ENCODE assay signal across 2 cellular contexts in the genomic region with DNA sequence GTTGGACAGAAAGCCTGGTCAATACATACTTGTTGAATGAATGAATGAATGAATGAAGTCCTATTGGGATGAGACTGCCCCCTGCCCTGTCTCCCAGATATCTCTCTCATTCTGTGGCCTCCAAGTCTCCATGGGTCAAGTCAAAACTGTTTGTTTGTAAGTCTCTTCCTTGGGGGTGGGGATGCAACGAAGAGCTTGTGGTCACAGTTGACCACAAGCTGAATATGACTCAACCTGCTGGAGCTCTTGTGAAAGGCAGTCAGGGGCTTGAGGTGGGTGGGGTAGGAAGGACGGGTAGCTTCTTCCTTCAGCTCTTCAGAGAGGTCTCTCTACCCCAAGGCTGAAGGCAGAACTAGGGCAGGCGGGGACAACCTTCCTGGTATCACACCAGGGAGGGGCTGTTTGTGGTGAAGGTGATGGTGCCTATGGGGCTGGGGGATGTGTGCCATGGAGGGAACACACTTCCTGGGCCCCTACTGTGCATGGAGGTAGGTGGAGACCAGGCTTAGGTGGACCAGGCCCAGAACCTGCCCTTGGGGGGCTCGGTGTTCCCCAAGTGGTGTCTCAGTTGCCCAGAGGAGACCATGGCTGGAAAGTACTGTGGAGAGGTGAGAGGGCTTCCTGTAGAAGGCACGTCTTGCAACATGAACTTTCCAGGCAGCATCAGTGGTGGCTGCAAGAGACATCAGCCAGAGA.
TF ChIP-seq lines count a peak whose summit lies in the region.

No MANE protein-coding gene starts in this region.

TF ChIP-seq in K562, 482 proteins besides CTCF, POLR2A, EP300 and RAD21 (continues in another document):
- TF ChIP-seq ZFP36 (IDR thresholded peaks at IDR 0.05; ENCODE audit: low read depth, low read length, partially characterized antibody) (peak; percentile 42), TEAD4 (IDR thresholded peaks at IDR 0.05; ENCODE audit: low read length) (peak; percentile 59), TEAD4 (CRISPR knock-in tag; IDR thresholded peaks at IDR 0.05; ENCODE audit: borderline replicate concordance) (no peak), KLF16 (IDR thresholded peaks at IDR 0.05) (0 out of 2 replicates have a peak, but pooled peaks have one; percentile 11), TOE1 (IDR thresholded peaks at IDR 0.05; ENCODE audit: borderline replicate concordance) (0 out of 2 replicates have a peak, but pooled peaks have one; percentile 13), TOE1 (CRISPR knock-in tag; IDR thresholded peaks at IDR 0.05; ENCODE audit: borderline replicate concordance, low read depth) (no peak), SMARCE1 (IDR thresholded peaks at IDR 0.05) (peak; percentile 91), STAT5A (IDR thresholded peaks at IDR 0.05; ENCODE audit: borderline replicate concordance, low read length) (0 out of 2 replicates have a peak, but pooled peaks have one; percentile 11), SAP30 (IDR thresholded peaks at IDR 0.05; ENCODE audit: borderline replicate concordance, insufficient read depth, low read depth, low read length, poor library complexity, severe bottlenecking) (no peak), NCOR1 (IDR thresholded peaks at IDR 0.05) (peak; percentile 53; the same call in 1 of the 2 replicates), ZNF347 (CRISPR knock-in tag; IDR thresholded peaks at IDR 0.05; ENCODE audit: low read depth) (peak; percentile 39; the same call in 1 of the 2 replicates), GTF2E2 (tag; IDR thresholded peaks at IDR 0.05) (peak; percentile 52; the same call in 1 of the 2 replicates), ZNF75A (CRISPR knock-in tag; IDR thresholded peaks at IDR 0.05) (no peak), CHD4 (IDR thresholded peaks at IDR 0.05; ENCODE audit: insufficient read depth, insufficient replicate concordance, low read depth, low read length, poor library complexity, severe bottlenecking) (peak; percentile 25), HDAC3 (IDR thresholded peaks at IDR 0.05; ENCODE audit: borderline replicate concordance, partially characterized antibody) (peak; percentile 64), CEBPG (CRISPR knock-in tag; IDR thresholded peaks at IDR 0.05) (peak; percentile 94), CEBPG (tag; conservative IDR thresholded peaks at IDR 0.05 in 1 of 2, IDR thresholded peaks at IDR 0.05 in 1 of 2) (peak; percentile 90 to 91), NCOA1 (IDR thresholded peaks at IDR 0.05; ENCODE audit: low read depth) (peak; percentile 27; the same call in 1 of the 2 replicates)
- TF ChIP-seq, protein P1, sequence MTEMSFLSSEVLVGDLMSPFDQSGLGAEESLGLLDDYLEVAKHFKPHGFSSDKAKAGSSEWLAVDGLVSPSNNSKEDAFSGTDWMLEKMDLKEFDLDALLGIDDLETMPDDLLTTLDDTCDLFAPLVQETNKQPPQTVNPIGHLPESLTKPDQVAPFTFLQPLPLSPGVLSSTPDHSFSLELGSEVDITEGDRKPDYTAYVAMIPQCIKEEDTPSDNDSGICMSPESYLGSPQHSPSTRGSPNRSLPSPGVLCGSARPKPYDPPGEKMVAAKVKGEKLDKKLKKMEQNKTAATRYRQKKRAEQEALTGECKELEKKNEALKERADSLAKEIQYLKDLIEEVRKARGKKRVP (CRISPR knock-in tag; IDR thresholded peaks at IDR 0.05) = peak; percentile 74
- TF ChIP-seq, protein P2, sequence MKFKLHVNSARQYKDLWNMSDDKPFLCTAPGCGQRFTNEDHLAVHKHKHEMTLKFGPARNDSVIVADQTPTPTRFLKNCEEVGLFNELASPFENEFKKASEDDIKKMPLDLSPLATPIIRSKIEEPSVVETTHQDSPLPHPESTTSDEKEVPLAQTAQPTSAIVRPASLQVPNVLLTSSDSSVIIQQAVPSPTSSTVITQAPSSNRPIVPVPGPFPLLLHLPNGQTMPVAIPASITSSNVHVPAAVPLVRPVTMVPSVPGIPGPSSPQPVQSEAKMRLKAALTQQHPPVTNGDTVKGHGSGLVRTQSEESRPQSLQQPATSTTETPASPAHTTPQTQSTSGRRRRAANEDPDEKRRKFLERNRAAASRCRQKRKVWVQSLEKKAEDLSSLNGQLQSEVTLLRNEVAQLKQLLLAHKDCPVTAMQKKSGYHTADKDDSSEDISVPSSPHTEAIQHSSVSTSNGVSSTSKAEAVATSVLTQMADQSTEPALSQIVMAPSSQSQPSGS (CRISPR knock-in tag; IDR thresholded peaks at IDR 0.05) = no peak
- TF ChIP-seq, protein P3, sequence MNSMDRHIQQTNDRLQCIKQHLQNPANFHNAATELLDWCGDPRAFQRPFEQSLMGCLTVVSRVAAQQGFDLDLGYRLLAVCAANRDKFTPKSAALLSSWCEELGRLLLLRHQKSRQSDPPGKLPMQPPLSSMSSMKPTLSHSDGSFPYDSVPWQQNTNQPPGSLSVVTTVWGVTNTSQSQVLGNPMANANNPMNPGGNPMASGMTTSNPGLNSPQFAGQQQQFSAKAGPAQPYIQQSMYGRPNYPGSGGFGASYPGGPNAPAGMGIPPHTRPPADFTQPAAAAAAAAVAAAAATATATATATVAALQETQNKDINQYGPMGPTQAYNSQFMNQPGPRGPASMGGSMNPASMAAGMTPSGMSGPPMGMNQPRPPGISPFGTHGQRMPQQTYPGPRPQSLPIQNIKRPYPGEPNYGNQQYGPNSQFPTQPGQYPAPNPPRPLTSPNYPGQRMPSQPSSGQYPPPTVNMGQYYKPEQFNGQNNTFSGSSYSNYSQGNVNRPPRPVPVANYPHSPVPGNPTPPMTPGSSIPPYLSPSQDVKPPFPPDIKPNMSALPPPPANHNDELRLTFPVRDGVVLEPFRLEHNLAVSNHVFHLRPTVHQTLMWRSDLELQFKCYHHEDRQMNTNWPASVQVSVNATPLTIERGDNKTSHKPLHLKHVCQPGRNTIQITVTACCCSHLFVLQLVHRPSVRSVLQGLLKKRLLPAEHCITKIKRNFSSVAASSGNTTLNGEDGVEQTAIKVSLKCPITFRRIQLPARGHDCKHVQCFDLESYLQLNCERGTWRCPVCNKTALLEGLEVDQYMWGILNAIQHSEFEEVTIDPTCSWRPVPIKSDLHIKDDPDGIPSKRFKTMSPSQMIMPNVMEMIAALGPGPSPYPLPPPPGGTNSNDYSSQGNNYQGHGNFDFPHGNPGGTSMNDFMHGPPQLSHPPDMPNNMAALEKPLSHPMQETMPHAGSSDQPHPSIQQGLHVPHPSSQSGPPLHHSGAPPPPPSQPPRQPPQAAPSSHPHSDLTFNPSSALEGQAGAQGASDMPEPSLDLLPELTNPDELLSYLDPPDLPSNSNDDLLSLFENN (IDR thresholded peaks at IDR 0.05; ENCODE audit: low read depth in 2 of 2, low read length in 2 of 2) = 0 out of 4 replicates have a peak, but pooled peaks of 1 of the 2 experiments have one; percentile 27
- TF ChIP-seq, protein P4, sequence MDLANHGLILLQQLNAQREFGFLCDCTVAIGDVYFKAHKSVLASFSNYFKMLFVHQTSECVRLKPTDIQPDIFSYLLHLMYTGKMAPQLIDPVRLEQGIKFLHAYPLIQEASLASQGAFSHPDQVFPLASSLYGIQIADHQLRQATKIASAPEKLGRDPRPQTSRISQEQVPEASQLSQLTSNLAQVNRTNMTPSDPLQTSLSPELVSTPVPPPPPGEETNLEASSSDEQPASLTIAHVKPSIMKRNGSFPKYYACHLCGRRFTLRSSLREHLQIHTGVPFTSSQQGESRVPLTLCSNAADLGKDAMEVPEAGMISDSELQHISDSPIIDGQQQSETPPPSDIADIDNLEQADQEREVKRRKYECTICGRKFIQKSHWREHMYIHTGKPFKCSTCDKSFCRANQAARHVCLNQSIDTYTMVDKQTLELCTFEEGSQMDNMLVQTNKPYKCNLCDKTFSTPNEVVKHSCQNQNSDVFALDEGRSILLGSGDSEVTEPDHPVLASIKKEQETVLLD (IDR thresholded peaks at IDR 0.05) = no peak

TF ChIP-seq in GM23338, 12 proteins besides CTCF, POLR2A, EP300 and RAD21:
- TF ChIP-seq CREB1 (CRISPR knock-in tag; IDR thresholded peaks at IDR 0.05; ENCODE audit: low read depth) (no peak), JUNB (IDR thresholded peaks at IDR 0.05; ENCODE audit: unreplicated experiment) (no peak), EZH2 (IDR thresholded peaks at IDR 0.05; ENCODE audit: low read depth, unreplicated experiment) (no peak), ZNF114 (CRISPR knock-in tag; IDR thresholded peaks at IDR 0.05) (no peak), POLR2AphosphoS5 (IDR thresholded peaks at IDR 0.05; ENCODE audit: low read depth) (no peak), STAT1 (IDR thresholded peaks at IDR 0.05; ENCODE audit: unreplicated experiment) (no peak), NANOG (IDR thresholded peaks at IDR 0.05; ENCODE audit: borderline replicate concordance) (no peak), EZH2phosphoT487 (IDR thresholded peaks at IDR 0.05; ENCODE audit: unreplicated experiment) (no peak), ZNF331 (CRISPR knock-in tag; IDR thresholded peaks at IDR 0.05; ENCODE audit: low read depth) (no peak)
- TF ChIP-seq, protein P5, sequence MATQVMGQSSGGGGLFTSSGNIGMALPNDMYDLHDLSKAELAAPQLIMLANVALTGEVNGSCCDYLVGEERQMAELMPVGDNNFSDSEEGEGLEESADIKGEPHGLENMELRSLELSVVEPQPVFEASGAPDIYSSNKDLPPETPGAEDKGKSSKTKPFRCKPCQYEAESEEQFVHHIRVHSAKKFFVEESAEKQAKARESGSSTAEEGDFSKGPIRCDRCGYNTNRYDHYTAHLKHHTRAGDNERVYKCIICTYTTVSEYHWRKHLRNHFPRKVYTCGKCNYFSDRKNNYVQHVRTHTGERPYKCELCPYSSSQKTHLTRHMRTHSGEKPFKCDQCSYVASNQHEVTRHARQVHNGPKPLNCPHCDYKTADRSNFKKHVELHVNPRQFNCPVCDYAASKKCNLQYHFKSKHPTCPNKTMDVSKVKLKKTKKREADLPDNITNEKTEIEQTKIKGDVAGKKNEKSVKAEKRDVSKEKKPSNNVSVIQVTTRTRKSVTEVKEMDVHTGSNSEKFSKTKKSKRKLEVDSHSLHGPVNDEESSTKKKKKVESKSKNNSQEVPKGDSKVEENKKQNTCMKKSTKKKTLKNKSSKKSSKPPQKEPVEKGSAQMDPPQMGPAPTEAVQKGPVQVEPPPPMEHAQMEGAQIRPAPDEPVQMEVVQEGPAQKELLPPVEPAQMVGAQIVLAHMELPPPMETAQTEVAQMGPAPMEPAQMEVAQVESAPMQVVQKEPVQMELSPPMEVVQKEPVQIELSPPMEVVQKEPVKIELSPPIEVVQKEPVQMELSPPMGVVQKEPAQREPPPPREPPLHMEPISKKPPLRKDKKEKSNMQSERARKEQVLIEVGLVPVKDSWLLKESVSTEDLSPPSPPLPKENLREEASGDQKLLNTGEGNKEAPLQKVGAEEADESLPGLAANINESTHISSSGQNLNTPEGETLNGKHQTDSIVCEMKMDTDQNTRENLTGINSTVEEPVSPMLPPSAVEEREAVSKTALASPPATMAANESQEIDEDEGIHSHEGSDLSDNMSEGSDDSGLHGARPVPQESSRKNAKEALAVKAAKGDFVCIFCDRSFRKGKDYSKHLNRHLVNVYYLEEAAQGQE (IDR thresholded peaks at IDR 0.05; ENCODE audit: unreplicated experiment) = no peak
- TF ChIP-seq, protein P6, sequence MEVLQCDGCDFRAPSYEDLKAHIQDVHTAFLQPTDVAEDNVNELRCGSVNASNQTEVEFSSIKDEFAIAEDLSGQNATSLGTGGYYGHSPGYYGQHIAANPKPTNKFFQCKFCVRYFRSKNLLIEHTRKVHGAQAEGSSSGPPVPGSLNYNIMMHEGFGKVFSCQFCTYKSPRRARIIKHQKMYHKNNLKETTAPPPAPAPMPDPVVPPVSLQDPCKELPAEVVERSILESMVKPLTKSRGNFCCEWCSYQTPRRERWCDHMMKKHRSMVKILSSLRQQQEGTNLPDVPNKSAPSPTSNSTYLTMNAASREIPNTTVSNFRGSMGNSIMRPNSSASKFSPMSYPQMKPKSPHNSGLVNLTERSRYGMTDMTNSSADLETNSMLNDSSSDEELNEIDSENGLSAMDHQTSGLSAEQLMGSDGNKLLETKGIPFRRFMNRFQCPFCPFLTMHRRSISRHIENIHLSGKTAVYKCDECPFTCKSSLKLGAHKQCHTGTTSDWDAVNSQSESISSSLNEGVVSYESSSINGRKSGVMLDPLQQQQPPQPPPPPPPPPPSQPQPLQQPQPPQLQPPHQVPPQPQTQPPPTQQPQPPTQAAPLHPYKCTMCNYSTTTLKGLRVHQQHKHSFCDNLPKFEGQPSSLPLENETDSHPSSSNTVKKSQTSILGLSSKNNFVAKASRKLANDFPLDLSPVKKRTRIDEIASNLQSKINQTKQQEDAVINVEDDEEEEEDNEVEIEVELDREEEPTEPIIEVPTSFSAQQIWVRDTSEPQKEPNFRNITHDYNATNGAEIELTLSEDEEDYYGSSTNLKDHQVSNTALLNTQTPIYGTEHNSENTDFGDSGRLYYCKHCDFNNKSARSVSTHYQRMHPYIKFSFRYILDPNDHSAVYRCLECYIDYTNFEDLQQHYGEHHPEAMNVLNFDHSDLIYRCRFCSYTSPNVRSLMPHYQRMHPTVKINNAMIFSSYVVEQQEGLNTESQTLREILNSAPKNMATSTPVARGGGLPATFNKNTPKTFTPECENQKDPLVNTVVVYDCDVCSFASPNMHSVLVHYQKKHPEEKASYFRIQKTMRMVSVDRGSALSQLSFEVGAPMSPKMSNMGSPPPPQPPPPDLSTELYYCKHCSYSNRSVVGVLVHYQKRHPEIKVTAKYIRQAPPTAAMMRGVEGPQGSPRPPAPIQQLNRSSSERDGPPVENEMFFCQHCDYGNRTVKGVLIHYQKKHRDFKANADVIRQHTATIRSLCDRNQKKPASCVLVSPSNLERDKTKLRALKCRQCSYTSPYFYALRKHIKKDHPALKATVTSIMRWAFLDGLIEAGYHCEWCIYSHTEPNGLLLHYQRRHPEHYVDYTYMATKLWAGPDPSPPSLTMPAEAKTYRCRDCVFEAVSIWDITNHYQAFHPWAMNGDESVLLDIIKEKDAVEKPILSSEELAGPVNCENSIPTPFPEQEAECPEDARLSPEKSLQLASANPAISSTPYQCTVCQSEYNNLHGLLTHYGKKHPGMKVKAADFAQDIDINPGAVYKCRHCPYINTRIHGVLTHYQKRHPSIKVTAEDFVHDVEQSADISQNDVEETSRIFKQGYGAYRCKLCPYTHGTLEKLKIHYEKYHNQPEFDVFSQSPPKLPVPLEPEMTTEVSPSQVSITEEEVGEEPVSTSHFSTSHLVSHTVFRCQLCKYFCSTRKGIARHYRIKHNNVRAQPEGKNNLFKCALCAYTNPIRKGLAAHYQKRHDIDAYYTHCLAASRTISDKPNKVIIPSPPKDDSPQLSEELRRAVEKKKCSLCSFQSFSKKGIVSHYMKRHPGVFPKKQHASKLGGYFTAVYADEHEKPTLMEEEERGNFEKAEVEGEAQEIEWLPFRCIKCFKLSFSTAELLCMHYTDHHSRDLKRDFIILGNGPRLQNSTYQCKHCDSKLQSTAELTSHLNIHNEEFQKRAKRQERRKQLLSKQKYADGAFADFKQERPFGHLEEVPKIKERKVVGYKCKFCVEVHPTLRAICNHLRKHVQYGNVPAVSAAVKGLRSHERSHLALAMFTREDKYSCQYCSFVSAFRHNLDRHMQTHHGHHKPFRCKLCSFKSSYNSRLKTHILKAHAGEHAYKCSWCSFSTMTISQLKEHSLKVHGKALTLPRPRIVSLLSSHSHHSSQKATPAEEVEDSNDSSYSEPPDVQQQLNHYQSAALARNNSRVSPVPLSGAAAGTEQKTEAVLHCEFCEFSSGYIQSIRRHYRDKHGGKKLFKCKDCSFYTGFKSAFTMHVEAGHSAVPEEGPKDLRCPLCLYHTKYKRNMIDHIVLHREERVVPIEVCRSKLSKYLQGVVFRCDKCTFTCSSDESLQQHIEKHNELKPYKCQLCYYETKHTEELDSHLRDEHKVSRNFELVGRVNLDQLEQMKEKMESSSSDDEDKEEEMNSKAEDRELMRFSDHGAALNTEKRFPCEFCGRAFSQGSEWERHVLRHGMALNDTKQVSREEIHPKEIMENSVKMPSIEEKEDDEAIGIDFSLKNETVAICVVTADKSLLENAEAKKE (CRISPR knock-in tag; IDR thresholded peaks at IDR 0.05) = no peak
- TF ChIP-seq, protein P7, sequence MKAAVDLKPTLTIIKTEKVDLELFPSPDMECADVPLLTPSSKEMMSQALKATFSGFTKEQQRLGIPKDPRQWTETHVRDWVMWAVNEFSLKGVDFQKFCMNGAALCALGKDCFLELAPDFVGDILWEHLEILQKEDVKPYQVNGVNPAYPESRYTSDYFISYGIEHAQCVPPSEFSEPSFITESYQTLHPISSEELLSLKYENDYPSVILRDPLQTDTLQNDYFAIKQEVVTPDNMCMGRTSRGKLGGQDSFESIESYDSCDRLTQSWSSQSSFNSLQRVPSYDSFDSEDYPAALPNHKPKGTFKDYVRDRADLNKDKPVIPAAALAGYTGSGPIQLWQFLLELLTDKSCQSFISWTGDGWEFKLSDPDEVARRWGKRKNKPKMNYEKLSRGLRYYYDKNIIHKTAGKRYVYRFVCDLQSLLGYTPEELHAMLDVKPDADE (IDR thresholded peaks at IDR 0.05) = no peak
